In genomic region chrX:136452614-136453013, GRCh38 we compare ENCODE assay signal across 17 cellular contexts. TPM values are rescaled to one million over a fixed set of nuclear protein-coding genes. Genes with fewer than 3 reads are reported as not detected.
A peak's percentile ranks its signal among the peaks of the same experiment; 100 is the strongest.
DNase-seq lines count a peak whose midpoint lies in the region; ATAC-seq and TF ChIP-seq lines count a peak whose summit lies in the region.
"Had no signal": no experiment of that assay in that cellular context is flagged by ENCODE, and none has a peak within 500 bp of the region (broad histone marks: within the 10 kb centered on the region; RNA-seq: fewer than 3 reads in every experiment).

No MANE protein-coding gene starts in this region.

- H3K4me1 Mint-ChIP-seq in activated T-cell treated with anti-CD3 and anti-CD28 coated beads, Interleukin-2, amount 50 U/mL, for 72 hours (ENCODE audit: low read depth): no peaks in the 10 kb centered on the region
- H3K4me1 Mint-ChIP-seq: CD4-positive, alpha-beta memory T cell had no signal

- H3K27me3 Mint-ChIP-seq in activated T-cell treated with anti-CD3 and anti-CD28 coated beads, Interleukin-2, amount 50 U/mL, for 72 hours (ENCODE audit: low read depth): peaks cover 11% of the 10 kb centered on the region
- H3K27me3 Mint-ChIP-seq: CD4-positive, alpha-beta memory T cell had no signal

- no peak overlapping the region for H3K4me3 Mint-ChIP-seq in activated T-cell treated with anti-CD3 and anti-CD28 coated beads, Interleukin-2, amount 50 U/mL, for 72 hours
- H3K4me3 Mint-ChIP-seq: CD4-positive, alpha-beta memory T cell; HFFc6 had no signal

- H3K36me3 Mint-ChIP-seq in activated T-cell treated with anti-CD3 and anti-CD28 coated beads, Interleukin-2, amount 50 U/mL, for 72 hours (ENCODE audit: insufficient read depth in 2 of 2): no peaks in the 10 kb centered on the region
- H3K36me3 Mint-ChIP-seq: CD4-positive, alpha-beta memory T cell had no signal

- DNase-seq in NOMO-1 treated with DMSO at 0.1 percent for 48 hours (lab: John Stamatoyannopoulos, UW; ENCODE audit: unreplicated experiment): peak; percentile 10
- DNase-seq in NOMO-1 treated with dmso at 0.1 percent for 144 hours (lab: John Stamatoyannopoulos, UW; ENCODE audit: unreplicated experiment): no peak
- DNase-seq in M059J (ENCODE audit: low read depth): peak; percentile 5
- peak; percentile 9 for DNase-seq in RKO (ENCODE audit: low spot score)
- DNase-seq in activated T-cell treated with anti-CD3 and anti-CD28 coated beads, Interleukin-2, amount 50 U/mL, for 72 hours: no peak
- DNase-seq in germinal center (ENCODE audit: low spot score): no peak
- no peak for DNase-seq in GM13977 (ENCODE audit: low spot score)
- DNase-seq: 8988T; C1 segment of cervical spinal cord; Calu3; CD4-positive, alpha-beta memory T cell; COR-L47; DMS153; DND-41; GOT3; HFFc6 had no signal

- in situ Hi-C loops in GM13977 (cut with MboI; ENCODE audit: low pct_unique_long_range_greater_than_20kb, low sequenced_read_pairs, unreplicated experiment): no loop called here

- ATAC-seq in activated T-cell treated with anti-CD3 and anti-CD28 coated beads, Interleukin-2, amount 50 U/mL, for 72 hours (replicated peaks in 1 of 2): no peak

- no peak overlapping the region for H3K27ac Mint-ChIP-seq in activated T-cell treated with anti-CD3 and anti-CD28 coated beads, Interleukin-2, amount 50 U/mL, for 72 hours
- H3K27ac Mint-ChIP-seq: CD4-positive, alpha-beta memory T cell; HFFc6 had no signal

- TF ChIP-seq CTCF in GM13977 (IDR thresholded peaks at IDR 0.05; ENCODE audit: extremely low read depth, insufficient read depth, missing control alignments): no peak

- no peaks in the 10 kb centered on the region for H3K9me3 Mint-ChIP-seq in activated T-cell treated with anti-CD3 and anti-CD28 coated beads, Interleukin-2, amount 50 U/mL, for 72 hours
- H3K9me3 Mint-ChIP-seq: CD4-positive, alpha-beta memory T cell; HFFc6 had no signal

RNA-seq across cellular contexts. Expression of gene BRS3, which starts 35.1 kb away (rescaled TPM):
- total RNA-seq in M059J (2014; rRNA removed; shearing (Covaris generic)): not detected in 2 replicates
- not detected for total RNA-seq in activated T-cell treated with anti-CD3 and anti-CD28 coated beads, Interleukin-2, amount 50 U/mL, for 72 hours
- total RNA-seq: A673; Calu3; CD4-positive, alpha-beta memory T cell; HFFc6 had no signal

RNA-seq across cellular contexts. Expression of gene HTATSF1, which starts 44.8 kb away (rescaled TPM):
- 112 and 120 TPM in 2 replicates for total RNA-seq in M059J (2014; rRNA removed; shearing (Covaris generic))
- 10 to 100 TPM; 37.2 to 39.2 TPM for total RNA-seq in activated T-cell treated with anti-CD3 and anti-CD28 coated beads, Interleukin-2, amount 50 U/mL, for 72 hours

Comparison
In these comparisons a context has a peak if more than half of its experiments do, and no peak if none do; other contexts are left out.
1. DNase-seq: peak in NOMO-1 treated with DMSO at 0.1 percent for 48 hours (single experiment), M059J (single experiment) and RKO (single experiment); none in NOMO-1 treated with dmso at 0.1 percent for 144 hours (single experiment), activated T-cell treated with anti-CD3 and anti-CD28 coated beads, Interleukin-2, amount 50 U/mL, for 72 hours (0 of 2), germinal center (single experiment) and GM13977 (single experiment).